Comparison of ENCODE assay signal across 1 cellular context in genomic region chr7:150860978-150861295, GRCh38.
TF ChIP-seq lines count a peak whose summit lies in the region.

No MANE protein-coding gene starts in this region.

TF ChIP-seq in H1, 55 proteins besides CTCF, POLR2A, EP300 and RAD21:
- no peak for TF ChIP-seq JUND (IDR thresholded peaks at IDR 0.05; ENCODE audit: low read length)
- peak; percentile 5 for TF ChIP-seq KDM4A (IDR thresholded peaks at IDR 0.05; ENCODE audit: low read depth, low read length, severe bottlenecking)
